Comparison of ENCODE assay signal across 1 cellular context in genomic region chr12:48961331-48961730, GRCh38.
TF ChIP-seq lines count a peak whose summit lies in the region.

No MANE protein-coding gene starts in this region.

TF ChIP-seq in H1, 55 proteins besides CTCF, POLR2A, EP300 and RAD21:
- TF ChIP-seq CHD7 (IDR thresholded peaks at IDR 0.05; ENCODE audit: insufficient replicate concordance, low read length) = no peak
- TF ChIP-seq POU5F1 (IDR thresholded peaks at IDR 0.05; ENCODE audit: low read depth, low read length) = no peak
- no peak for TF ChIP-seq YY1 (IDR thresholded peaks at IDR 0.05; ENCODE audit: low read depth, low read length)
TF ChIP-seq in H1: peak in this region for 0.
